ENCODE assay signal across 16 cellular contexts in genomic region chr3:119695480-119695879, GRCh38. TPM values are rescaled to one million over a fixed set of nuclear protein-coding genes. Genes with fewer than 3 reads are reported as not detected.
DNase-seq lines count a peak whose midpoint lies in the region; ATAC-seq, FAIRE-seq and TF ChIP-seq lines count a peak whose summit lies in the region.
"Had no signal": no experiment of that assay in that cellular context is flagged by ENCODE, and none has a peak within 500 bp of the region (broad histone marks: within the 10 kb centered on the region; RNA-seq: fewer than 3 reads in every experiment).

No MANE protein-coding gene starts in this region.

- no peak overlapping the region for H3K9ac ChIP-seq in K562 (ENCODE audit: insufficient read depth in 1 of 2, low read depth in 2 of 2, low read length in 2 of 2)

- ATAC-seq in K562, result no peak
- no peak for ATAC-seq in GM18867 (IDR thresholded peaks at IDR 0.05; ENCODE audit: unreplicated experiment)
- no peak for ATAC-seq in HG02571 (IDR thresholded peaks at IDR 0.05; ENCODE audit: unreplicated experiment)
- ATAC-seq: natural killer cell treated with Interleukin-12 subunit alpha and Interleukin-12 subunit beta and Interleukin-15 and Interleukin-18, amount 100 ng/mL, for 72 hours; SK-N-SH treated with all-trans-retinoic acid at 6 μM for 48 hours had no signal

- no peak for TF ChIP-seq CTCF in K562 (IDR thresholded peaks at IDR 0.05 in 2 of 3, conservative IDR thresholded peaks at IDR 0.05 in 1 of 3; ENCODE audit: insufficient read depth in 2 of 3, low read depth in 1 of 3, low read length in 3 of 3)
- TF ChIP-seq CTCF in osteoblast (IDR thresholded peaks at IDR 0.05; ENCODE audit: extremely low read depth, low read depth, low read length), result no peak

- H3K36me3 ChIP-seq in K562 (ENCODE audit: control insufficient read depth, insufficient read depth, low read length) (no peaks in the 10 kb centered on the region), osteoblast (ENCODE audit: insufficient read depth, low read length) (no peaks in the 10 kb centered on the region)

- H3K9me1 ChIP-seq in K562 (ENCODE audit: control insufficient read depth, insufficient read depth, low read length), result no peaks in the 10 kb centered on the region

- no peak for TF ChIP-seq POLR2A in K562 (conservative IDR thresholded peaks at IDR 0.05)

- H3K27me3 ChIP-seq in K562 (ENCODE audit: control insufficient read depth in 2 of 2, insufficient read depth in 2 of 2, low read length in 2 of 2) (no peaks in the 10 kb centered on the region), osteoblast (ENCODE audit: insufficient read depth, low read length) (no peaks in the 10 kb centered on the region)

- H3K79me2 ChIP-seq in K562 (ENCODE audit: control insufficient read depth, insufficient read depth, low read length) (no peaks in the 10 kb centered on the region), osteoblast (ENCODE audit: insufficient read depth, low read length) (no peaks in the 10 kb centered on the region)

- H3K27ac ChIP-seq in K562 (ENCODE audit: extremely low read depth, low read depth, low read length), result no peak overlapping the region
- H3K27ac ChIP-seq in osteoblast (ENCODE audit: low read depth, low read length), result no peak overlapping the region

- in situ Hi-C loops in K562 (cut with MboI), result loop anchor here (25.0 kb wide), 2 partner anchors 558 to 808 kb away; partner anchors contain the start of gene TEX55

- H3K9me3 ChIP-seq in K562 (replicated peaks; ENCODE audit: control insufficient read depth, insufficient read depth, low read depth, low read length), result no peaks in the 10 kb centered on the region; the same call in 1 of the 2 replicates
- H3K9me3 ChIP-seq in osteoblast (ENCODE audit: low read depth, low read length), result no peaks in the 10 kb centered on the region

- no peak overlapping the region for H3K4me3 ChIP-seq in K562
- H3K4me3 ChIP-seq in osteoblast (ENCODE audit: insufficient read depth, low read length), result no peak overlapping the region

- no TSS peak for BruUV-seq in K562 (replicated peaks; lab: Mats Ljungman, UMichigan)

- H2AFZ ChIP-seq in K562 (ENCODE audit: low read depth, low read length), result 0 out of 2 replicates have a peak overlapping the region, but pooled peaks have one; percentile 17
- no peak overlapping the region for H2AFZ ChIP-seq in osteoblast (ENCODE audit: low read length)

- intact Hi-C loops in K562 (cut with micrococcal nuclease), result no loop called here

- POLR2A ChIA-PET in K562 (lab: Yijun Ruan, JAX), result interaction anchor here (0.7 kb wide), 1 partner anchor 9 kb away, joined by 3 read pairs; no protein-coding TSS in a partner anchor

- no peak overlapping the region for H3K4me2 ChIP-seq in K562 (ENCODE audit: insufficient read depth, low read length)
- no peak overlapping the region for H3K4me2 ChIP-seq in osteoblast (ENCODE audit: insufficient read depth, low read length)

- WGBS in K562 (ENCODE audit: insufficient coverage, low coverage, missing lambda C conversion rate), result 36% methylated on average over 2 of the region's 2 CpGs

- TF ChIP-seq RAD21 in K562 (CRISPR knock-in tag; conservative IDR thresholded peaks at IDR 0.05 in 1 of 2, IDR thresholded peaks at IDR 0.05 in 1 of 2), result no peak

- peaks cover 0 to 2% of the 10 kb centered on the region in 2 experiments; a peak in 2 of 5 replicates for H3K4me1 ChIP-seq in K562 (replicated peaks in 1 of 2; ENCODE audit: control insufficient read depth in 2 of 2, insufficient read depth in 2 of 2, low read length in 2 of 2)
- no peaks in the 10 kb centered on the region for H3K4me1 ChIP-seq in osteoblast (ENCODE audit: insufficient read depth, low read length)

- H4K20me1 ChIP-seq in K562 (replicated peaks; ENCODE audit: control insufficient read depth, insufficient read depth, low read length) (no peaks in the 10 kb centered on the region), osteoblast (ENCODE audit: insufficient read depth, low read length) (no peaks in the 10 kb centered on the region)

- TF ChIP-seq EP300 in K562 (IDR thresholded peaks at IDR 0.05; ENCODE audit: low read length), result peak; percentile 97

- CTCF ChIA-PET in K562 (lab: Yijun Ruan, JAX; ENCODE audit: low intra/inter-chr PET ratio), result no interaction called here

- no peak for FAIRE-seq in K562 (lab: Jason Lieb, UNC)

- DNase-seq in NCI-H2227 (lab: John Stamatoyannopoulos, UW; ENCODE audit: unreplicated experiment) (peak; percentile 0), NCI-H2227 treated with DMSO at 0.1 percent for 48 hours (lab: John Stamatoyannopoulos, UW) (no peak), LHCN-M2 (ENCODE audit: low read depth) (peak; percentile 37), K562 (ENCODE audit: extremely low read depth in 1 of 4, low spot score in 3 of 4) (peak; percentile 20 to 46 (median 38)), osteoblast (ENCODE audit: insufficient read length, low spot score, missing footprints) (peak; percentile 42)
- DNase-seq in stimulated activated CD8-positive, alpha-beta memory T cell treated with anti-CD3 and anti-CD28 coated beads, Interleukin-4, amount 100 ng/mL, for 48 hours, result no peak
- DNase-seq: ACHN, activated gamma-delta T cell treated with Interleukin-2 at 50 U/mL for 16 hours, dermis blood vessel endothelial cell, NCI-H187 treated with DMSO at 0.1 percent for 48 hours, NCI-H748 treated with DMSO at 0.1 percent for 48 hours, retina had no signal

TF ChIP-seq in K562, 482 proteins besides CTCF, POLR2A, EP300 and RAD21 (continues in another document):
- no peak for TF ChIP-seq SRSF1 (IDR thresholded peaks at IDR 0.05; ENCODE audit: low read depth, low read length)

RNA-seq across cellular contexts. Expression of gene CFAP91, which starts 7.3 kb away (rescaled TPM):
- total RNA-seq in LHCN-M2 (2014; rRNA removed) (0.19 and 1.3 TPM in 2 replicates), K562 (2014; rRNA removed) (not detected in 2 replicates), K562 (2014; rRNA removed; fragmentation: Illumina TruSeq; extraction: Trizol) (not detected in 2 replicates), K562 (2015; rRNA removed; fragmentation: Illumina TruSeq; extraction: Trizol) (not detected in 2 replicates), K562 (2021) (not detected in 2 replicates), osteoblast (0.36 and 0.59 TPM in 2 replicates)
- 0.27 TPM for polyA plus RNA-seq in LHCN-M2 (2012)
- total RNA-seq in K562 (2011; cell fraction: chromatin; rRNA removed; ENCODE audit: low replicate concordance), result not detected in 2 replicates
- total RNA-seq in K562 (2011; cell fraction: nucleolus; rRNA removed), result not detected in 2 replicates
- total RNA-seq in K562 (2011; cell fraction: nucleoplasm; rRNA removed), result not detected in 2 replicates
- polyA plus RNA-seq in K562 (2011; rRNA removed) (not detected in 2 replicates), K562 (2014; fragmentation: Illumina TruSeq; extraction: Trizol) (not detected in 2 replicates), K562 (2014; fragmentation: Nextera tagmentation; extraction: Ambion mirVana) (not detected), K562 (2014; rRNA removed) (not detected in 2 replicates)
- polyA plus RNA-seq in K562 (2011; cell fraction: cytosol; rRNA removed), result not detected in 2 replicates
- polyA plus RNA-seq in K562 (2011; cell fraction: nucleus; rRNA removed), result not detected in 2 replicates
- polyA plus RNA-seq in K562 (2012), result not detected in 2 replicates
- polyA minus RNA-seq in K562 (2011; rRNA and poly(A)+ RNA removed), result not detected in 2 replicates
- polyA minus RNA-seq in K562 (2011; cell fraction: cytosol; rRNA and poly(A)+ RNA removed), result not detected in 2 replicates
- not detected in 2 replicates for polyA minus RNA-seq in K562 (2011; cell fraction: nucleus; rRNA and poly(A)+ RNA removed)
- total RNA-seq: natural killer cell treated with Interleukin-12 subunit alpha and Interleukin-12 subunit beta and Interleukin-15 and Interleukin-18, amount 100 ng/mL, for 72 hours had no signal

RNA-seq across cellular contexts. Expression of gene COX17, which starts 18.3 kb away (rescaled TPM):
- total RNA-seq in LHCN-M2 (2014; rRNA removed) (15.1 and 24.2 TPM in 2 replicates), K562 (2014; rRNA removed) (64.5 and 69.3 TPM in 2 replicates), K562 (2014; rRNA removed; fragmentation: Illumina TruSeq; extraction: Trizol) (47.9 and 51.6 TPM in 2 replicates), K562 (2015; rRNA removed; fragmentation: Illumina TruSeq; extraction: Trizol) (52.6 and 60.6 TPM in 2 replicates), K562 (2021) (34.3 and 44.2 TPM in 2 replicates), osteoblast (8.0 and 13.3 TPM in 2 replicates)
- 73.4 TPM for polyA plus RNA-seq in LHCN-M2 (2012)
- 10.0 and 11.6 TPM in 2 replicates for total RNA-seq in K562 (2011; cell fraction: chromatin; rRNA removed; ENCODE audit: low replicate concordance)
- total RNA-seq in K562 (2011; cell fraction: nucleolus; rRNA removed), result 8.0 and 8.3 TPM in 2 replicates
- total RNA-seq in K562 (2011; cell fraction: nucleoplasm; rRNA removed), result 13.7 and 24.1 TPM in 2 replicates
- polyA plus RNA-seq in K562 (2011; rRNA removed) (29.1 and 32.2 TPM in 2 replicates), K562 (2014; fragmentation: Illumina TruSeq; extraction: Trizol) (32.5 and 40.8 TPM in 2 replicates), K562 (2014; fragmentation: Nextera tagmentation; extraction: Ambion mirVana) (100 to 1,000 TPM; 147 to 167 TPM), K562 (2014; rRNA removed) (102 and 121 TPM in 2 replicates)
- polyA plus RNA-seq in K562 (2011; cell fraction: cytosol; rRNA removed), result 15.7 and 25.9 TPM in 2 replicates
- 14.5 and 23.5 TPM in 2 replicates for polyA plus RNA-seq in K562 (2011; cell fraction: nucleus; rRNA removed)
- 47.8 and 81.9 TPM in 2 replicates for polyA plus RNA-seq in K562 (2012)
- 10.1 TPM in 2 replicates for polyA minus RNA-seq in K562 (2011; rRNA and poly(A)+ RNA removed)
- 5.0 and 8.6 TPM in 2 replicates for polyA minus RNA-seq in K562 (2011; cell fraction: cytosol; rRNA and poly(A)+ RNA removed)
- 12.9 and 22.1 TPM in 2 replicates for polyA minus RNA-seq in K562 (2011; cell fraction: nucleus; rRNA and poly(A)+ RNA removed)

RNA-seq across cellular contexts. Expression of gene POPDC2, which starts 35.1 kb away (rescaled TPM):
- total RNA-seq in LHCN-M2 (2014; rRNA removed) (1.1 TPM in 1 of 2 replicates, not detected in the other), K562 (2014; rRNA removed) (0.08 TPM in 1 of 2 replicates, not detected in the other), K562 (2014; rRNA removed; fragmentation: Illumina TruSeq; extraction: Trizol) (not detected in 2 replicates), K562 (2015; rRNA removed; fragmentation: Illumina TruSeq; extraction: Trizol) (0.41 TPM in 1 of 2 replicates, not detected in the other), K562 (2021) (0.13 TPM in 1 of 2 replicates, not detected in the other), osteoblast (1.1 and 1.8 TPM in 2 replicates)
- polyA plus RNA-seq in LHCN-M2 (2012), result 0.43 TPM
- total RNA-seq in K562 (2011; cell fraction: chromatin; rRNA removed; ENCODE audit: low replicate concordance), result 0.21 and 0.30 TPM in 2 replicates
- 0.33 TPM in 1 of 2 replicates, not detected in the other for total RNA-seq in K562 (2011; cell fraction: nucleolus; rRNA removed)
- total RNA-seq in K562 (2011; cell fraction: nucleoplasm; rRNA removed), result 0.44 and 0.69 TPM in 2 replicates
- polyA plus RNA-seq in K562 (2011; rRNA removed) (0.13 and 0.28 TPM in 2 replicates), K562 (2014; fragmentation: Illumina TruSeq; extraction: Trizol) (0.09 and 0.17 TPM in 2 replicates), K562 (2014; fragmentation: Nextera tagmentation; extraction: Ambion mirVana) (under 1 TPM; 0.08 to 0.31 TPM), K562 (2014; rRNA removed) (0.32 and 1.00 TPM in 2 replicates)
- 0.09 TPM in 1 of 2 replicates, not detected in the other for polyA plus RNA-seq in K562 (2011; cell fraction: cytosol; rRNA removed)
- 0.24 and 0.34 TPM in 2 replicates for polyA plus RNA-seq in K562 (2011; cell fraction: nucleus; rRNA removed)
- polyA plus RNA-seq in K562 (2012), result 0.30 and 1.3 TPM in 2 replicates
- 0.11 and 0.18 TPM in 2 replicates for polyA minus RNA-seq in K562 (2011; rRNA and poly(A)+ RNA removed)
- polyA minus RNA-seq in K562 (2011; cell fraction: cytosol; rRNA and poly(A)+ RNA removed), result not detected in 2 replicates
- polyA minus RNA-seq in K562 (2011; cell fraction: nucleus; rRNA and poly(A)+ RNA removed), result 0.44 TPM in 1 of 2 replicates, not detected in the other

Comparison
In these comparisons a context has a peak if more than half of its experiments do, and no peak if none do; other contexts are left out.
1. DNase-seq: peak in NCI-H2227 (single experiment), LHCN-M2 (single experiment), K562 (4 of 4) and osteoblast (single experiment); none in NCI-H2227 treated with DMSO at 0.1 percent for 48 hours (single experiment) and stimulated activated CD8-positive, alpha-beta memory T cell treated with anti-CD3 and anti-CD28 coated beads, Interleukin-4, amount 100 ng/mL, for 48 hours (single experiment).